ENCODE assay signal across 29 cellular contexts in genomic region chr9:91836515-91836914, GRCh38.
DNase-seq lines count a peak whose midpoint lies in the region; FAIRE-seq and TF ChIP-seq lines count a peak whose summit lies in the region.
"Had no signal": no experiment of that assay in that cellular context is flagged by ENCODE, and none has a peak within 500 bp of the region (broad histone marks: within the 10 kb centered on the region; RNA-seq: fewer than 3 reads in every experiment).

No MANE protein-coding gene starts in this region.

- H2AFZ ChIP-seq in fibroblast of lung (ENCODE audit: low read length), result no peak overlapping the region

- H4K20me1 ChIP-seq in fibroblast of lung (ENCODE audit: control insufficient read depth, extremely low read depth, insufficient read depth, low read length), result no peaks in the 10 kb centered on the region

- H3K9me3 ChIP-seq in right atrium auricular region (no peaks in the 10 kb centered on the region), fibroblast of lung (ENCODE audit: control insufficient read depth, insufficient read depth, low read depth, low read length) (no peaks in the 10 kb centered on the region), kidney (ENCODE audit: control insufficient read depth in 1 of 2, low read length in 2 of 2) (no peaks in the 10 kb centered on the region)
- H3K9me3 ChIP-seq: ascending aorta, suprapubic skin had no signal

- intact Hi-C loops in cardiac septum (cut with DNase I) (no loop called here), kidney (cut with DNase I) (no loop called here)

- FAIRE-seq in kidney (lab: Jason Lieb, UNC), result no peak
- FAIRE-seq: frontal cortex, TTC549 had no signal

- H3K36me3 Mint-ChIP-seq in nephron progenitor cell (ENCODE audit: low read depth), result no peaks in the 10 kb centered on the region
- H3K36me3 Mint-ChIP-seq: activated naive CD8-positive, alpha-beta T cell treated with anti-CD3 and anti-CD28 coated beads for 36 hours; immature natural killer cell; natural killer cell treated with Interleukin-12 subunit alpha and Interleukin-12 subunit beta and Interleukin-15 and Interleukin-18, amount 100 ng/mL, for 72 hours; stimulated activated memory B cell treated with anti-CD40 and anti-IgM and Interleukin-4, amounts not matched to agents 10 μg/mL and 1 μg/mL and 100 μg/mL, for 72 hours had no signal

- no peaks in the 10 kb centered on the region for H3K9me3 Mint-ChIP-seq in nephron progenitor cell
- H3K9me3 Mint-ChIP-seq: activated CD4-positive, alpha-beta memory T cell treated with anti-CD3 and anti-CD28 coated beads, Interleukin-2, amount 10 ng/mL, durations not matched to agents 7 days and 5 days; activated naive CD8-positive, alpha-beta T cell treated with anti-CD3 and anti-CD28 coated beads for 36 hours; immature natural killer cell; natural killer cell treated with Interleukin-12 subunit alpha and Interleukin-12 subunit beta and Interleukin-15 and Interleukin-18, amount 100 ng/mL, for 72 hours; stimulated activated memory B cell treated with anti-CD40 and anti-IgM and Interleukin-4, amounts not matched to agents 10 μg/mL and 1 μg/mL and 100 μg/mL, for 72 hours had no signal

- H3K4me3 ChIP-seq in right atrium auricular region (no peak overlapping the region), fibroblast of lung (replicated peaks in 1 of 4; ENCODE audit: control extremely low read depth in 1 of 4, insufficient read depth in 1 of 4, low read depth in 3 of 4, low read length in 4 of 4) (no peak overlapping the region), kidney (ENCODE audit: low read length in 2 of 2) (no peak overlapping the region)
- H3K4me3 ChIP-seq: ascending aorta, suprapubic skin had no signal

- H3K9ac ChIP-seq in fibroblast of lung (ENCODE audit: insufficient read depth, low read length), result no peak overlapping the region
- no peak overlapping the region for H3K9ac ChIP-seq in kidney (ENCODE audit: low read length in 2 of 2)
- H3K9ac ChIP-seq: KMS-11 had no signal

- peaks cover 99% of the 10 kb centered on the region for H3K4me1 Mint-ChIP-seq in nephron progenitor cell
- H3K4me1 Mint-ChIP-seq: immature natural killer cell; stimulated activated memory B cell treated with anti-CD40 and anti-IgM and Interleukin-4, amounts not matched to agents 10 μg/mL and 1 μg/mL and 100 μg/mL, for 72 hours had no signal

- no peaks in the 10 kb centered on the region for H3K79me2 ChIP-seq in fibroblast of lung (ENCODE audit: control insufficient read depth, insufficient read depth, low read length)

- peak overlapping the region; percentile 44 for H3K4me2 ChIP-seq in fibroblast of lung (ENCODE audit: extremely low read depth, insufficient read depth, low read length)

- TF ChIP-seq CTCF in right atrium auricular region (IDR thresholded peaks at IDR 0.05) (no peak), fibroblast of lung (conservative IDR thresholded peaks at IDR 0.05 in 1 of 2, IDR thresholded peaks at IDR 0.05 in 1 of 2; ENCODE audit: low read depth in 1 of 2, low read length in 2 of 2) (no peak), nephron progenitor cell (IDR thresholded peaks at IDR 0.05) (no peak), kidney (IDR thresholded peaks at IDR 0.05; ENCODE audit: borderline replicate concordance, extremely low read depth, insufficient read depth) (no peak)

- H3K27me3 ChIP-seq in right atrium auricular region (no peaks in the 10 kb centered on the region), fibroblast of lung (ENCODE audit: control insufficient read depth, insufficient read depth, low read length) (no peaks in the 10 kb centered on the region)
- H3K27me3 ChIP-seq: ascending aorta, suprapubic skin had no signal

- peaks cover 2% of the 10 kb centered on the region for H3K27me3 Mint-ChIP-seq in nephron progenitor cell (ENCODE audit: low read depth, poor library complexity)

- H3K36me3 ChIP-seq in right atrium auricular region (no peaks in the 10 kb centered on the region), fibroblast of lung (ENCODE audit: control insufficient read depth, insufficient read depth, low read length) (no peaks in the 10 kb centered on the region), kidney (ENCODE audit: control insufficient read depth in 1 of 2, insufficient read depth in 2 of 2, low read length in 2 of 2) (no peaks in the 10 kb centered on the region)
- H3K36me3 ChIP-seq: ascending aorta, suprapubic skin had no signal

- H3K27ac Mint-ChIP-seq in nephron progenitor cell, result peak overlapping the region; percentile 98
- H3K27ac Mint-ChIP-seq: activated CD4-positive, alpha-beta memory T cell treated with anti-CD3 and anti-CD28 coated beads, Interleukin-2, amount 10 ng/mL, durations not matched to agents 7 days and 5 days; activated naive CD8-positive, alpha-beta T cell treated with anti-CD3 and anti-CD28 coated beads for 36 hours; immature natural killer cell; natural killer cell treated with Interleukin-12 subunit alpha and Interleukin-12 subunit beta and Interleukin-15 and Interleukin-18, amount 100 ng/mL, for 72 hours; stimulated activated memory B cell treated with anti-CD40 and anti-IgM and Interleukin-4, amounts not matched to agents 10 μg/mL and 1 μg/mL and 100 μg/mL, for 72 hours had no signal

- H3K27ac ChIP-seq in right atrium auricular region (no peak overlapping the region), fibroblast of lung (ENCODE audit: insufficient read depth, low read length) (no peak overlapping the region), kidney (ENCODE audit: low read depth in 2 of 2, low read length in 2 of 2) (no peak overlapping the region)
- H3K27ac ChIP-seq: ascending aorta, suprapubic skin had no signal

- no peak overlapping the region for H3K4me3 Mint-ChIP-seq in nephron progenitor cell
- H3K4me3 Mint-ChIP-seq: activated CD4-positive, alpha-beta memory T cell treated with anti-CD3 and anti-CD28 coated beads, Interleukin-2, amount 10 ng/mL, durations not matched to agents 7 days and 5 days; activated naive CD8-positive, alpha-beta T cell treated with anti-CD3 and anti-CD28 coated beads for 36 hours; immature natural killer cell; natural killer cell treated with Interleukin-12 subunit alpha and Interleukin-12 subunit beta and Interleukin-15 and Interleukin-18, amount 100 ng/mL, for 72 hours; stimulated activated memory B cell treated with anti-CD40 and anti-IgM and Interleukin-4, amounts not matched to agents 10 μg/mL and 1 μg/mL and 100 μg/mL, for 72 hours had no signal

- DNase-seq in cardiac septum (ENCODE audit: low spot score) (peak; percentile 55), right atrium auricular region (ENCODE audit: low spot score) (no peak), fibroblast of lung (ENCODE audit: low read depth in 2 of 2) (no peak), nephron progenitor cell (no peak), ureter (ENCODE audit: low spot score) (peak; percentile 39), kidney (no peak), MV-4-11 (lab: John Stamatoyannopoulos, UW) (no peak), SKM-1 treated with dmso at 0.1 percent for 144 hours (lab: John Stamatoyannopoulos, UW; ENCODE audit: unreplicated experiment) (no peak)
- DNase-seq: 8988T; activated CD4-positive, alpha-beta memory T cell treated with anti-CD3 and anti-CD28 coated beads, Interleukin-2, amount 10 ng/mL, durations not matched to agents 7 days and 5 days; activated CD4-positive, alpha-beta T cell treated with anti-CD3 and anti-CD28 coated beads for 1 hour; activated effector memory CD4-positive, alpha-beta T cell treated with Interleukin-2 at 50 U/mL for 16 hours; activated naive CD8-positive, alpha-beta T cell treated with anti-CD3 and anti-CD28 coated beads for 36 hours; central memory CD4-positive, alpha-beta T cell; GF-D8; immature natural killer cell; MM.1S; NCI-H1417 treated with DMSO at 0.1 percent for 48 hours; NCI-H2107; NCI-H446 treated with DMSO at 0.1 percent for 48 hours; NCI-H82; stimulated activated CD4-positive, alpha-beta T cell treated with anti-CD3 and anti-CD28 coated beads, Interleukin-4, amount 100 ng/mL, for 4 hours had no signal

- H3K4me1 ChIP-seq in right atrium auricular region (peaks cover 0 to 45% of the 10 kb centered on the region in 2 donors), fibroblast of lung (ENCODE audit: control insufficient read depth, extremely low read depth, insufficient read depth, low read length) (peaks cover 5% of the 10 kb centered on the region), kidney (ENCODE audit: control insufficient read depth in 1 of 2, insufficient read depth in 1 of 2, low read depth in 1 of 2, low read length in 2 of 2) (no peaks in the 10 kb centered on the region)
- H3K4me1 ChIP-seq: ascending aorta had no signal

Comparison
In these comparisons a context has a peak if more than half of its experiments do, and no peak if none do; other contexts are left out.
1. DNase-seq: peak in cardiac septum (single experiment) and ureter (single experiment); none in right atrium auricular region (single experiment), fibroblast of lung (0 of 2), nephron progenitor cell (single experiment), kidney (single experiment), MV-4-11 (single experiment) and SKM-1 treated with dmso at 0.1 percent for 144 hours (single experiment).